ENCODE assay signal across 23 cellular contexts in the genomic region with DNA sequence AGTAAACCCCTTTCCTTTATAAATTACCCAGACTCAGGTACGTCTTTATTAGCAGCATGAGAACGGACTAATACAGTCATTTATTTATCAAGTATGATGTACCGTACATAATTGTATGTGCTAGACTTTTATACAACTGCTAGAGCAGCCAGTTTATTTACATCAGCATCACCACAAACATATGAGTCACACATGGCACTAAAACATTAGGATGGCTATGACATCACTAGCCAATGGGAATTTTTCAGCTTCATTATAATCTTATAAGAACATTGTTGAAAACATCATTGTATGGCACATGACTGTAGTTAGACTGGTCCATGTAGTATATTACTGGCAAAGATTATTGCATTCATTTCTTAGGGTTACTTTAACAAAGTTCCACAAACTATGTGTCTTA.
DNase-seq lines count a peak whose midpoint lies in the region; ATAC-seq and TF ChIP-seq lines count a peak whose summit lies in the region.
"Had no signal": no experiment of that assay in that cellular context is flagged by ENCODE, and none has a peak within 500 bp of the region (broad histone marks: within the 10 kb centered on the region; RNA-seq: fewer than 3 reads in every experiment).

No MANE protein-coding gene starts in this region.

- TF ChIP-seq EP300 in gastroesophageal sphincter (IDR thresholded peaks at IDR 0.05) = no peak

- TF ChIP-seq CTCF in CD14-positive monocyte (IDR thresholded peaks at IDR 0.05) (no peak), gastroesophageal sphincter (IDR thresholded peaks at IDR 0.05) (no peak)

- no peaks in the 10 kb centered on the region for H3K36me3 ChIP-seq in gastroesophageal sphincter

- H3K27me3 ChIP-seq in gastroesophageal sphincter = no peaks in the 10 kb centered on the region
- H3K27me3 ChIP-seq: BLaER1 treated with 17β-estradiol and CSF1 and Interleukin-3, amounts not matched to agents 10 nM and 100 nM had no signal

- ATAC-seq in gastroesophageal sphincter = no peak
- ATAC-seq: A549, Panc1, SK-N-SH treated with all-trans-retinoic acid at 6 μM for 48 hours had no signal

- DNase-seq in H4 (ENCODE audit: low spot score) (peak; percentile 45), SW480 (ENCODE audit: low spot score) (peak; percentile 6), epithelial cell of prostate (ENCODE audit: low read depth, low spot score) (no peak), CD14-positive monocyte (ENCODE audit: low spot score) (no peak), NCI-H526 (lab: John Stamatoyannopoulos, UW) (no peak), NCI-H2171 treated with DMSO at 0.1 percent for 48 hours (lab: John Stamatoyannopoulos, UW) (no peak)
- DNase-seq: AML-193; Caco-2; CD4-positive, alpha-beta memory T cell; H7; Karpas-422; NCI-H1092 treated with DMSO at 0.1 percent for 48 hours; NCI-H1436; NCI-H187 treated with DMSO at 0.1 percent for 48 hours; NCI-H2107; NCI-H446 treated with DMSO at 0.1 percent for 48 hours; NCI-H526 treated with DMSO at 0.1 percent for 48 hours; T-helper 1 cell had no signal

- no peaks in the 10 kb centered on the region for H3K4me1 Mint-ChIP-seq in CD14-positive monocyte
- H3K4me1 Mint-ChIP-seq: CD4-positive, alpha-beta memory T cell had no signal

- peaks cover 1 to 12% (median 6%) of the 10 kb centered on the region in 7 donors for H3K9me3 Mint-ChIP-seq in CD14-positive monocyte

- no peaks in the 10 kb centered on the region for H3K36me3 Mint-ChIP-seq in CD14-positive monocyte

- H3K9me3 ChIP-seq in gastroesophageal sphincter = no peaks in the 10 kb centered on the region
- H3K9me3 ChIP-seq: A549, Caco-2 had no signal

- TF ChIP-seq POLR2A in gastroesophageal sphincter (IDR thresholded peaks at IDR 0.05) = no peak

- no peak overlapping the region for H3K4me3 ChIP-seq in gastroesophageal sphincter
- H3K4me3 ChIP-seq: A549; BLaER1 treated with 17β-estradiol and CSF1 and Interleukin-3, amounts not matched to agents 10 nM and 100 nM had no signal

- H3K27me3 Mint-ChIP-seq in CD14-positive monocyte (ENCODE audit: low read depth in 3 of 3) = peaks cover 0 to 1% (median 0%) of the 10 kb centered on the region in 3 donors

- intact Hi-C loops in CD14-positive monocyte (cut with micrococcal nuclease) = no loop called here

- no peak overlapping the region for H3K27ac Mint-ChIP-seq in CD14-positive monocyte
- H3K27ac Mint-ChIP-seq: CD4-positive, alpha-beta memory T cell had no signal

- no peaks in the 10 kb centered on the region for H3K4me1 ChIP-seq in gastroesophageal sphincter
- H3K4me1 ChIP-seq: A549 had no signal

- H3K4me3 Mint-ChIP-seq in CD14-positive monocyte = no peak overlapping the region
- H3K4me3 Mint-ChIP-seq: CD4-positive, alpha-beta memory T cell had no signal

- H3K27ac ChIP-seq in epithelial cell of prostate = peak overlapping the region; percentile 61
- no peak overlapping the region for H3K27ac ChIP-seq in gastroesophageal sphincter
- H3K27ac ChIP-seq: A549 had no signal

- WGBS in gastroesophageal sphincter (ENCODE audit: low coverage in 1 of 2), 2 donors = 82 to 97% methylated on average over 3 of the region's 3 CpGs

Comparison
In these comparisons a context has a peak if more than half of its experiments do, and no peak if none do; other contexts are left out.
1. DNase-seq: peak in H4 (single experiment) and SW480 (single experiment); none in epithelial cell of prostate (single experiment), CD14-positive monocyte (single experiment), NCI-H526 (0 of 2) and NCI-H2171 treated with DMSO at 0.1 percent for 48 hours (single experiment).